ENCODE assay signal across 1 cellular context in the genomic region with DNA sequence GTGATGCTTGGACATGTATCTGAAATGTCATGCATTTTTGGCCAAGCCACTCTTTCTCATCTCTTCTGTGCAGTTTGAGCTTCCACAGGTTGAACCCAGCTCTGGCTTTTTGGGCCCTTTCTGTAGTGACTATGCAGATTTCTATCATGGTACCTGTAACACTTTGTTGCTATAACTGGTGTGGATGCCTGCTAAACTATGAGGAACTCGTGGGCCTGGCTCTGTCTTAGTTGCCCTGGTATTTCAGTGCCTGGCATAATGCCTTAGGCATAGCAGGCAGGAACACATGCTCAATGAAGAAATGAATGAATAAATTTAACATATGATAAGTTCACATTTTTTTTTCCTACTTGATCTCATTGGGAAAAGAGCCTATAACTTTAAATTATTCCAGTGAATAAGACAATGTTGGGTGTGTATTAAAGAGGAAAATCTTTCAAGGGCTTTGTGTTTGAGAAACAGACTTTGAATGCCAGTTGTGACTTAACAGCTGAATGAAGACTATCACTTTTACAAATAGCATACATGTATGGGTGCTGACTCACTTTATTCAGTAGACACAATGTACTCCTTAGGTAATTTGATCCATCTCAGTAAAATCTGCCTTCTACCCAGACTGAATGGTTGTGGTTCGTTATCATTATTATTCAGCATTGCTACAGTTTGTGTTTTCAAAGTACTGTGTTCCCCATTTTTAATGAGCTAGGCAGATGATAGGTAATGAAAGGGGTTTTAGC.
TF ChIP-seq lines count a peak whose summit lies in the region.

No MANE protein-coding gene starts in this region.

TF ChIP-seq in H1, 55 proteins besides CTCF, POLR2A, EP300 and RAD21 (continued from another document):
- TF ChIP-seq E2F6 (IDR thresholded peaks at IDR 0.05) (no peak), POLR2AphosphoS5 (IDR thresholded peaks at IDR 0.05; ENCODE audit: low read depth, low read length) (no peak)
